In the genomic region with DNA sequence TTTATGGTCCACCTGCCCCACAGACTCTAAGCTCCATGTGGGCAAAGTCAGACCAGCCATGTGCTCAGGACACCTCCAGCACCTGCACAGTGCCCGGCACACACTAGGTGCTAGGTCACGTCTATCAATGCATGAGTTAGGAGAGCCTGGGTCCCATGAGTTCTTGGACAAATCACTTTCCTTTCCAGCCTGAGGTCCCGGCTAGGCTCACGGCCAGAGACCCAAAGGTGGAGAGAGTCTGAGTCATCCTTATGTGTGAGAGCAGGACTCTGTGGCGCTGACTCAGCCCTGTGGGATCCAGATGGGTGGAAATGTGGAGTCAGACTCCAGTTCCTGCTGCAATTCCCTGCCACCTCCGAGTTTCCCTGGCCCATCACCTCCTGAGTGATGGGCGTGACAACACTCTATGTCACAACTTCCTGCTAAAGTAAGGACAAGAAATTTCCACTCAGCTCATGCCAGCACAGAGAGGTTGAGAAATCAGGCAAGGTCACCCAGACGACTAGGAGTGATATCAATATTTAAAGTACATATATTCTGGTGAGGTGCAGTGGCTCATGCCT, we compare ENCODE assay signal across 1 cellular context.
TF ChIP-seq lines count a peak whose summit lies in the region.

No MANE protein-coding gene starts in this region.

TF ChIP-seq in HepG2, 621 proteins besides CTCF, POLR2A, EP300 and RAD21 (continued from another document and continues in another):
- TF ChIP-seq, protein P1, sequence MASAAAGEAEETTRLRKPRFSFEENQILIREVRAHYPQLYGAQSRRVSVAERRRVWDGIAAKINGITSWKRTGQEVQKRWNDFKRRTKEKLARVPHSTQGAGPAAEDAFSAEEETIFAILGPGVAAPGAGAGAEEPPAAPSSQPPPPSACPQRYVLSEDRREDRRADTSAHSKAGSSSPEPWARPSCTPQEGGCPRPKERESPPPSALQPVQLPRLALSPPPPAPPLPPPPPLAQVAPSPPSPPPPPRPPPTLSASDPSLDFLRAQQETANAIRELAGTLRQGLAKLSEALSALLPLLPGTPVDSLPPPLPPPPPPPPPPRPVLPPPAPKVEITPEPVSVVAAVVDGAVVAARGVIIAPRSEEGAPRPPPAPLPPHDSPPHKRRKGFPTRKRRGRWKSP (CRISPR knock-in tag; IDR thresholded peaks at IDR 0.05) = no peak
- TF ChIP-seq ZNF761 (CRISPR knock-in tag; conservative IDR thresholded peaks at IDR 0.05) = no peak
- no peak for TF ChIP-seq ZNF446 (CRISPR knock-in tag; IDR thresholded peaks at IDR 0.05)
- no peak for TF ChIP-seq ZNF883 (CRISPR knock-in tag; IDR thresholded peaks at IDR 0.05; ENCODE audit: not compliant biosample characterization)
- no peak for TF ChIP-seq ZNF878 (CRISPR knock-in tag; IDR thresholded peaks at IDR 0.05)
- TF ChIP-seq, protein P2, sequence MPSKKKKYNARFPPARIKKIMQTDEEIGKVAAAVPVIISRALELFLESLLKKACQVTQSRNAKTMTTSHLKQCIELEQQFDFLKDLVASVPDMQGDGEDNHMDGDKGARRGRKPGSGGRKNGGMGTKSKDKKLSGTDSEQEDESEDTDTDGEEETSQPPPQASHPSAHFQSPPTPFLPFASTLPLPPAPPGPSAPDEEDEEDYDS (CRISPR knock-in tag; IDR thresholded peaks at IDR 0.05) = peak; percentile 31; the same call in 1 of the 2 replicates
- no peak for TF ChIP-seq SYNCRIP (IDR thresholded peaks at IDR 0.05; ENCODE audit: insufficient read depth, low read depth, low read length)
- no peak for TF ChIP-seq SRSF4 (IDR thresholded peaks at IDR 0.05; ENCODE audit: low read depth, low read length, poor library complexity, severe bottlenecking)
- no peak for TF ChIP-seq MYC (CRISPR knock-in tag; IDR thresholded peaks at IDR 0.05; ENCODE audit: borderline replicate concordance)
- no peak for TF ChIP-seq SP4 (CRISPR knock-in tag; IDR thresholded peaks at IDR 0.05)
- TF ChIP-seq ZNF720 (CRISPR knock-in tag; IDR thresholded peaks at IDR 0.05) = no peak
- no peak for TF ChIP-seq KAT7 (CRISPR knock-in tag; IDR thresholded peaks at IDR 0.05; ENCODE audit: borderline replicate concordance)
- TF ChIP-seq SIX4 (CRISPR knock-in tag; IDR thresholded peaks at IDR 0.05) = no peak
- TF ChIP-seq ZNF225 (CRISPR knock-in tag; IDR thresholded peaks at IDR 0.05) = no peak
- TF ChIP-seq ZFY (CRISPR knock-in tag; IDR thresholded peaks at IDR 0.05) = no peak
- TF ChIP-seq, protein P3, sequence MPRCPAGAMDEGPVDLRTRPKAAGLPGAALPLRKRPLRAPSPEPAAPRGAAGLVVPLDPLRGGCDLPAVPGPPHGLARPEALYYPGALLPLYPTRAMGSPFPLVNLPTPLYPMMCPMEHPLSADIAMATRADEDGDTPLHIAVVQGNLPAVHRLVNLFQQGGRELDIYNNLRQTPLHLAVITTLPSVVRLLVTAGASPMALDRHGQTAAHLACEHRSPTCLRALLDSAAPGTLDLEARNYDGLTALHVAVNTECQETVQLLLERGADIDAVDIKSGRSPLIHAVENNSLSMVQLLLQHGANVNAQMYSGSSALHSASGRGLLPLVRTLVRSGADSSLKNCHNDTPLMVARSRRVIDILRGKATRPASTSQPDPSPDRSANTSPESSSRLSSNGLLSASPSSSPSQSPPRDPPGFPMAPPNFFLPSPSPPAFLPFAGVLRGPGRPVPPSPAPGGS (CRISPR knock-in tag; IDR thresholded peaks at IDR 0.05) = no peak
- TF ChIP-seq ZNF776 (CRISPR knock-in tag; IDR thresholded peaks at IDR 0.05) = no peak
- TF ChIP-seq MED13 (CRISPR knock-in tag; IDR thresholded peaks at IDR 0.05) = no peak
- TF ChIP-seq ZNF431 (CRISPR knock-in tag; IDR thresholded peaks at IDR 0.05; ENCODE audit: borderline replicate concordance, low read depth) = no peak
- TF ChIP-seq JUND (CRISPR knock-in tag; IDR thresholded peaks at IDR 0.05) = peak; percentile 64; the same call in 1 of the 2 replicates
- TF ChIP-seq SMAD9 (CRISPR knock-in tag; IDR thresholded peaks at IDR 0.05) = no peak
- TF ChIP-seq ZNF251 (CRISPR knock-in tag; IDR thresholded peaks at IDR 0.05) = no peak
- TF ChIP-seq ZNF335 (CRISPR knock-in tag; IDR thresholded peaks at IDR 0.05) = peak; percentile 44; the same call in 1 of the 2 replicates
- TF ChIP-seq, protein P4, sequence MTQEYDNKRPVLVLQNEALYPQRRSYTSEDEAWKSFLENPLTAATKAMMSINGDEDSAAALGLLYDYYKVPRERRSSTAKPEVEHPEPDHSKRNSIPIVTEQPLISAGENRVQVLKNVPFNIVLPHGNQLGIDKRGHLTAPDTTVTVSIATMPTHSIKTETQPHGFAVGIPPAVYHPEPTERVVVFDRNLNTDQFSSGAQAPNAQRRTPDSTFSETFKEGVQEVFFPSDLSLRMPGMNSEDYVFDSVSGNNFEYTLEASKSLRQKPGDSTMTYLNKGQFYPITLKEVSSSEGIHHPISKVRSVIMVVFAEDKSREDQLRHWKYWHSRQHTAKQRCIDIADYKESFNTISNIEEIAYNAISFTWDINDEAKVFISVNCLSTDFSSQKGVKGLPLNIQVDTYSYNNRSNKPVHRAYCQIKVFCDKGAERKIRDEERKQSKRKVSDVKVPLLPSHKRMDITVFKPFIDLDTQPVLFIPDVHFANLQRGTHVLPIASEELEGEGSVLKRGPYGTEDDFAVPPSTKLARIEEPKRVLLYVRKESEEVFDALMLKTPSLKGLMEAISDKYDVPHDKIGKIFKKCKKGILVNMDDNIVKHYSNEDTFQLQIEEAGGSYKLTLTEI (CRISPR knock-in tag; conservative IDR thresholded peaks at IDR 0.05) = no peak
- TF ChIP-seq, protein P5, sequence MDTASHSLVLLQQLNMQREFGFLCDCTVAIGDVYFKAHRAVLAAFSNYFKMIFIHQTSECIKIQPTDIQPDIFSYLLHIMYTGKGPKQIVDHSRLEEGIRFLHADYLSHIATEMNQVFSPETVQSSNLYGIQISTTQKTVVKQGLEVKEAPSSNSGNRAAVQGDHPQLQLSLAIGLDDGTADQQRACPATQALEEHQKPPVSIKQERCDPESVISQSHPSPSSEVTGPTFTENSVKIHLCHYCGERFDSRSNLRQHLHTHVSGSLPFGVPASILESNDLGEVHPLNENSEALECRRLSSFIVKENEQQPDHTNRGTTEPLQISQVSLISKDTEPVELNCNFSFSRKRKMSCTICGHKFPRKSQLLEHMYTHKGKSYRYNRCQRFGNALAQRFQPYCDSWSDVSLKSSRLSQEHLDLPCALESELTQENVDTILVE (CRISPR knock-in tag; IDR thresholded peaks at IDR 0.05) = no peak
- TF ChIP-seq XRCC5 (optimal IDR thresholded peaks at IDR 0.05; ENCODE audit: low read length) = no peak
- 0 out of 2 replicates have a peak, but pooled peaks have one; percentile 14 for TF ChIP-seq NCOA2 (CRISPR knock-in tag; IDR thresholded peaks at IDR 0.05)
- TF ChIP-seq ZNF569 (CRISPR knock-in tag; IDR thresholded peaks at IDR 0.05; ENCODE audit: borderline replicate concordance) = no peak
- no peak for TF ChIP-seq SNRNP70 (IDR thresholded peaks at IDR 0.05; ENCODE audit: low read depth, low read length)
- TF ChIP-seq ZNF713 (CRISPR knock-in tag; IDR thresholded peaks at IDR 0.05) = no peak
- no peak for TF ChIP-seq ZNF670 (CRISPR knock-in tag; IDR thresholded peaks at IDR 0.05; ENCODE audit: borderline replicate concordance)
- no peak for TF ChIP-seq GPN1 (CRISPR knock-in tag; IDR thresholded peaks at IDR 0.05; ENCODE audit: borderline replicate concordance)
- no peak for TF ChIP-seq HOXA7 (CRISPR knock-in tag; IDR thresholded peaks at IDR 0.05)
- TF ChIP-seq POGZ (CRISPR knock-in tag; IDR thresholded peaks at IDR 0.05) = no peak
- TF ChIP-seq, protein P6, sequence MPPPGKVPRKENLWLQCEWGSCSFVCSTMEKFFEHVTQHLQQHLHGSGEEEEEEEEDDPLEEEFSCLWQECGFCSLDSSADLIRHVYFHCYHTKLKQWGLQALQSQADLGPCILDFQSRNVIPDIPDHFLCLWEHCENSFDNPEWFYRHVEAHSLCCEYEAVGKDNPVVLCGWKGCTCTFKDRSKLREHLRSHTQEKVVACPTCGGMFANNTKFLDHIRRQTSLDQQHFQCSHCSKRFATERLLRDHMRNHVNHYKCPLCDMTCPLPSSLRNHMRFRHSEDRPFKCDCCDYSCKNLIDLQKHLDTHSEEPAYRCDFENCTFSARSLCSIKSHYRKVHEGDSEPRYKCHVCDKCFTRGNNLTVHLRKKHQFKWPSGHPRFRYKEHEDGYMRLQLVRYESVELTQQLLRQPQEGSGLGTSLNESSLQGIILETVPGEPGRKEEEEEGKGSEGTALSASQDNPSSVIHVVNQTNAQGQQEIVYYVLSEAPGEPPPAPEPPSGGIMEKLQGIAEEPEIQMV (CRISPR knock-in tag; IDR thresholded peaks at IDR 0.05; ENCODE audit: low read depth) = no peak
- TF ChIP-seq, protein P7, sequence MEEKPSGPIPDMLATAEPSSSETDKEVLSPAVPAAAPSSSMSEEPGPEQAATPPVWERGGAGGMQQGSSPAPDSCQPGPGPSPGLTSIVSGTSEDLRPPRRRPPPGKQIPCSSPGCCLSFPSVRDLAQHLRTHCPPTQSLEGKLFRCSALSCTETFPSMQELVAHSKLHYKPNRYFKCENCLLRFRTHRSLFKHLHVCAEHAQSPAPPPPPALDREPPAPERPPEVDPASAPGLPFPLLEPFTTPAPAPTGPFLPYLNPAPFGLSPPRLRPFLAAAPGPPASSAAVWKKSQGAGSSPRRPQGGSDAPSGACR (CRISPR knock-in tag; IDR thresholded peaks at IDR 0.05) = no peak
- no peak for TF ChIP-seq TOPORS (CRISPR knock-in tag; IDR thresholded peaks at IDR 0.05)
- TF ChIP-seq, protein P8, sequence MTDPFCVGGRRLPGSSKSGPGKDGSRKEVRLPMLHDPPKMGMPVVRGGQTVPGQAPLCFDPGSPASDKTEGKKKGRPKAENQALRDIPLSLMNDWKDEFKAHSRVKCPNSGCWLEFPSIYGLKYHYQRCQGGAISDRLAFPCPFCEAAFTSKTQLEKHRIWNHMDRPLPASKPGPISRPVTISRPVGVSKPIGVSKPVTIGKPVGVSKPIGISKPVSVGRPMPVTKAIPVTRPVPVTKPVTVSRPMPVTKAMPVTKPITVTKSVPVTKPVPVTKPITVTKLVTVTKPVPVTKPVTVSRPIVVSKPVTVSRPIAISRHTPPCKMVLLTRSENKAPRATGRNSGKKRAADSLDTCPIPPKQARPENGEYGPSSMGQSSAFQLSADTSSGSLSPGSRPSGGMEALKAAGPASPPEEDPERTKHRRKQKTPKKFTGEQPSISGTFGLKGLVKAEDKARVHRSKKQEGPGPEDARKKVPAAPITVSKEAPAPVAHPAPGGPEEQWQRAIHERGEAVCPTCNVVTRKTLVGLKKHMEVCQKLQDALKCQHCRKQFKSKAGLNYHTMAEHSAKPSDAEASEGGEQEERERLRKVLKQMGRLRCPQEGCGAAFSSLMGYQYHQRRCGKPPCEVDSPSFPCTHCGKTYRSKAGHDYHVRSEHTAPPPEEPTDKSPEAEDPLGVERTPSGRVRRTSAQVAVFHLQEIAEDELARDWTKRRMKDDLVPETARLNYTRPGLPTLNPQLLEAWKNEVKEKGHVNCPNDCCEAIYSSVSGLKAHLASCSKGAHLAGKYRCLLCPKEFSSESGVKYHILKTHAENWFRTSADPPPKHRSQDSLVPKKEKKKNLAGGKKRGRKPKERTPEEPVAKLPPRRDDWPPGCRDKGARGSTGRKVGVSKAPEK (CRISPR knock-in tag; IDR thresholded peaks at IDR 0.05; ENCODE audit: borderline replicate concordance) = no peak
- TF ChIP-seq MAFK (conservative IDR thresholded peaks at IDR 0.05 in 1 of 2, IDR thresholded peaks at IDR 0.05 in 1 of 2; ENCODE audit: low read length in 2 of 2) = peak; percentile 87 to 96
- TF ChIP-seq ZFP62 (CRISPR knock-in tag; IDR thresholded peaks at IDR 0.05) = no peak
- TF ChIP-seq TSC22D2 (CRISPR knock-in tag; IDR thresholded peaks at IDR 0.05; ENCODE audit: borderline replicate concordance) = no peak
- TF ChIP-seq NAIF1 (CRISPR knock-in tag; IDR thresholded peaks at IDR 0.05; ENCODE audit: borderline replicate concordance) = no peak
- no peak for TF ChIP-seq ZFYVE20 (CRISPR knock-in tag; IDR thresholded peaks at IDR 0.05; ENCODE audit: borderline replicate concordance, low read depth)
- TF ChIP-seq TMF1 (CRISPR knock-in tag; IDR thresholded peaks at IDR 0.05; ENCODE audit: low read depth) = no peak
- no peak for TF ChIP-seq ZNF546 (CRISPR knock-in tag; conservative IDR thresholded peaks at IDR 0.05)
- TF ChIP-seq ZKSCAN8 (CRISPR knock-in tag; IDR thresholded peaks at IDR 0.05; ENCODE audit: borderline replicate concordance) = no peak
- TF ChIP-seq HOXA3 (CRISPR knock-in tag; IDR thresholded peaks at IDR 0.05) = no peak
- no peak for TF ChIP-seq NFYB (CRISPR knock-in tag; IDR thresholded peaks at IDR 0.05)
- TF ChIP-seq THAP11 (CRISPR knock-in tag; IDR thresholded peaks at IDR 0.05) = peak; percentile 55; the same call in 1 of the 2 replicates
- no peak for TF ChIP-seq ZNF879 (CRISPR knock-in tag; IDR thresholded peaks at IDR 0.05)
- no peak for TF ChIP-seq ZNF274 (CRISPR knock-in tag; IDR thresholded peaks at IDR 0.05)
- 0 out of 2 replicates have a peak, but pooled peaks have one; percentile 3 for TF ChIP-seq BHLHE40 (IDR thresholded peaks at IDR 0.05; ENCODE audit: low read length)
- no peak for TF ChIP-seq NONO (IDR thresholded peaks at IDR 0.05)
- no peak for TF ChIP-seq NONO (CRISPR knock-in tag; conservative IDR thresholded peaks at IDR 0.05)
- TF ChIP-seq, protein P9, sequence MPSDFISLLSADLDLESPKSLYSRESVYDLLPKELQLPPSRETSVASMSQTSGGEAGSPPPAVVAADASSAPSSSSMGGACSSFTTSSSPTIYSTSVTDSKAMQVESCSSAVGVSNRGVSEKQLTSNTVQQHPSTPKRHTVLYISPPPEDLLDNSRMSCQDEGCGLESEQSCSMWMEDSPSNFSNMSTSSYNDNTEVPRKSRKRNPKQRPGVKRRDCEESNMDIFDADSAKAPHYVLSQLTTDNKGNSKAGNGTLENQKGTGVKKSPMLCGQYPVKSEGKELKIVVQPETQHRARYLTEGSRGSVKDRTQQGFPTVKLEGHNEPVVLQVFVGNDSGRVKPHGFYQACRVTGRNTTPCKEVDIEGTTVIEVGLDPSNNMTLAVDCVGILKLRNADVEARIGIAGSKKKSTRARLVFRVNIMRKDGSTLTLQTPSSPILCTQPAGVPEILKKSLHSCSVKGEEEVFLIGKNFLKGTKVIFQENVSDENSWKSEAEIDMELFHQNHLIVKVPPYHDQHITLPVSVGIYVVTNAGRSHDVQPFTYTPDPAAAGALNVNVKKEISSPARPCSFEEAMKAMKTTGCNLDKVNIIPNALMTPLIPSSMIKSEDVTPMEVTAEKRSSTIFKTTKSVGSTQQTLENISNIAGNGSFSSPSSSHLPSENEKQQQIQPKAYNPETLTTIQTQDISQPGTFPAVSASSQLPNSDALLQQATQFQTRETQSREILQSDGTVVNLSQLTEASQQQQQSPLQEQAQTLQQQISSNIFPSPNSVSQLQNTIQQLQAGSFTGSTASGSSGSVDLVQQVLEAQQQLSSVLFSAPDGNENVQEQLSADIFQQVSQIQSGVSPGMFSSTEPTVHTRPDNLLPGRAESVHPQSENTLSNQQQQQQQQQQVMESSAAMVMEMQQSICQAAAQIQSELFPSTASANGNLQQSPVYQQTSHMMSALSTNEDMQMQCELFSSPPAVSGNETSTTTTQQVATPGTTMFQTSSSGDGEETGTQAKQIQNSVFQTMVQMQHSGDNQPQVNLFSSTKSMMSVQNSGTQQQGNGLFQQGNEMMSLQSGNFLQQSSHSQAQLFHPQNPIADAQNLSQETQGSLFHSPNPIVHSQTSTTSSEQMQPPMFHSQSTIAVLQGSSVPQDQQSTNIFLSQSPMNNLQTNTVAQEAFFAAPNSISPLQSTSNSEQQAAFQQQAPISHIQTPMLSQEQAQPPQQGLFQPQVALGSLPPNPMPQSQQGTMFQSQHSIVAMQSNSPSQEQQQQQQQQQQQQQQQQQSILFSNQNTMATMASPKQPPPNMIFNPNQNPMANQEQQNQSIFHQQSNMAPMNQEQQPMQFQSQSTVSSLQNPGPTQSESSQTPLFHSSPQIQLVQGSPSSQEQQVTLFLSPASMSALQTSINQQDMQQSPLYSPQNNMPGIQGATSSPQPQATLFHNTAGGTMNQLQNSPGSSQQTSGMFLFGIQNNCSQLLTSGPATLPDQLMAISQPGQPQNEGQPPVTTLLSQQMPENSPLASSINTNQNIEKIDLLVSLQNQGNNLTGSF (CRISPR knock-in tag; IDR thresholded peaks at IDR 0.05) = no peak
- no peak for TF ChIP-seq TRIM24 (CRISPR knock-in tag; IDR thresholded peaks at IDR 0.05)
- TF ChIP-seq MYNN (CRISPR knock-in tag; IDR thresholded peaks at IDR 0.05; ENCODE audit: low read depth) = no peak
